ENCODE assay signal across 27 cellular contexts in genomic region chr15:63801910-63802309, GRCh38.
"Had no signal": no experiment of that assay in that cellular context is flagged by ENCODE, and none has a peak within 500 bp of the region (broad histone marks: within the 10 kb centered on the region; RNA-seq: fewer than 3 reads in every experiment).

No MANE protein-coding gene starts in this region.

- H3K4me2 ChIP-seq: KMS-11 had no signal

- H3K27me3 Mint-ChIP-seq: activated naive CD4-positive, alpha-beta T cell treated with anti-CD3 and anti-CD28 coated beads, Interleukin-2, amount 50 U/mL, for 24 hours; activated T-cell treated with anti-CD3 and anti-CD28 coated beads, Interleukin-2, amount 50 U/mL, for 24 hours; brain; central memory CD8-positive, alpha-beta T cell; T-cell had no signal

- H3K4me3 Mint-ChIP-seq: activated CD8-positive, alpha-beta T cell treated with anti-CD3 and anti-CD28 coated beads, Interleukin-2, amount 10 ng/mL, durations not matched to agents 7 days and 5 days; activated naive CD4-positive, alpha-beta T cell treated with anti-CD3 and anti-CD28 coated beads, Interleukin-2, amount 50 U/mL, for 24 hours; activated T-cell treated with anti-CD3 and anti-CD28 coated beads, Interleukin-2, amount 50 U/mL, for 24 hours; activated T-helper 1 cell treated with anti-CD3 and anti-CD28 coated beads, Interleukin-12 subunit alpha, Interleukin-12 subunit beta, Interleukin-2, Interleukin-4 antibody, amounts not matched to agents 30 ng/mL and 10 ng/mL and 1 ng/mL, durations not matched to agents 14 hours and 24 hours and 36 hours; brain; central memory CD8-positive, alpha-beta T cell; T-cell had no signal

- ATAC-seq: activated CD8-positive, alpha-beta T cell treated with anti-CD3 and anti-CD28 coated beads, Interleukin-2, amount 10 ng/mL, durations not matched to agents 7 days and 5 days; Panc1; T-cell had no signal

- H3K4me3 ChIP-seq: SK-N-MC had no signal

- FAIRE-seq: astrocyte had no signal

- H3K27ac Mint-ChIP-seq: activated CD8-positive, alpha-beta T cell treated with anti-CD3 and anti-CD28 coated beads, Interleukin-2, amount 10 ng/mL, durations not matched to agents 7 days and 5 days; activated naive CD4-positive, alpha-beta T cell treated with anti-CD3 and anti-CD28 coated beads, Interleukin-2, amount 50 U/mL, for 24 hours; activated T-cell treated with anti-CD3 and anti-CD28 coated beads, Interleukin-2, amount 50 U/mL, for 24 hours; activated T-helper 1 cell treated with anti-CD3 and anti-CD28 coated beads, Interleukin-12 subunit alpha, Interleukin-12 subunit beta, Interleukin-2, Interleukin-4 antibody, amounts not matched to agents 30 ng/mL and 10 ng/mL and 1 ng/mL, durations not matched to agents 14 hours and 24 hours and 36 hours; brain; T-cell had no signal

- H3K9me3 Mint-ChIP-seq: activated naive CD4-positive, alpha-beta T cell treated with anti-CD3 and anti-CD28 coated beads, Interleukin-2, amount 50 U/mL, for 24 hours; activated T-cell treated with anti-CD3 and anti-CD28 coated beads, Interleukin-2, amount 50 U/mL, for 24 hours; activated T-helper 1 cell treated with anti-CD3 and anti-CD28 coated beads, Interleukin-12 subunit alpha, Interleukin-12 subunit beta, Interleukin-2, Interleukin-4 antibody, amounts not matched to agents 30 ng/mL and 10 ng/mL and 1 ng/mL, durations not matched to agents 14 hours and 24 hours and 36 hours; central memory CD8-positive, alpha-beta T cell; T-cell had no signal

- H3K9ac ChIP-seq: KMS-11 had no signal

- DNase-seq: activated CD4-positive, CD25-positive, alpha-beta regulatory T cell; activated CD8-positive, alpha-beta memory T cell treated with anti-CD3 and anti-CD28 coated beads, Interleukin-2, amount 50 U/mL, for 48 hours; activated CD8-positive, alpha-beta T cell treated with anti-CD3 and anti-CD28 coated beads, Interleukin-2, amount 10 ng/mL, durations not matched to agents 7 days and 5 days; activated effector memory CD4-positive, alpha-beta T cell treated with Interleukin-2 at 50 U/mL for 16 hours; activated naive CD4-positive, alpha-beta T cell; activated T-cell treated with anti-CD3 and anti-CD28 coated beads, Interleukin-2, amount 50 U/mL, for 24 hours; amygdala; NCI-H1092; NCI-H1417; NCI-H1930; NCI-H2171; NCI-H2227 treated with DMSO at 0.1 percent for 48 hours; NCI-H526; NCI-H82; NK-92 treated with Interleukin-12 subunit alpha and Interleukin-12 subunit beta, amount 100 ng/mL, for 24 hours; OCI-M1; RPMI8226; T-cell had no signal

- H3K27ac ChIP-seq: KMS-11, SK-N-MC, VCaP had no signal
